In genomic region chr6:133796235-133796634, GRCh38 we compare ENCODE assay signal across 34 cellular contexts.
"Had no signal": no experiment of that assay in that cellular context is flagged by ENCODE, and none has a peak within 500 bp of the region (broad histone marks: within the 10 kb centered on the region; RNA-seq: fewer than 3 reads in every experiment).

No MANE protein-coding gene starts in this region.

- H3K36me3 ChIP-seq: MG63 had no signal

- DNase-seq: Karpas-422, Kasumi-1, MG63, MM.1S, MV-4-11, NCI-H1048, NCI-H1092, NCI-H1092 treated with DMSO at 0.1 percent for 48 hours, NCI-H1105, NCI-H1105 treated with DMSO at 0.1 percent for 48 hours, NCI-H1417, NCI-H1417 treated with DMSO at 0.1 percent for 48 hours, NCI-H1436, NCI-H1436 treated with DMSO at 0.1 percent for 48 hours, NCI-H146, NCI-H1694, NCI-H1694 treated with DMSO at 0.1 percent for 48 hours, NCI-H187, NCI-H187 treated with DMSO at 0.1 percent for 48 hours, NCI-H1930, NCI-H2029, NCI-H2029 treated with DMSO at 0.1 percent for 48 hours, NCI-H2081, NCI-H2081 treated with DMSO at 0.1 percent for 48 hours, NCI-H2107, NCI-H2171, NCI-H2171 treated with DMSO at 0.1 percent for 48 hours, NCI-H2227 treated with DMSO at 0.1 percent for 48 hours, NCI-H226, NCI-H345, NCI-H446, NCI-H446 treated with DMSO at 0.1 percent for 48 hours, NCI-H510A, NCI-H510A treated with DMSO at 0.1 percent for 48 hours had no signal

- H3K27me3 ChIP-seq: MG63 had no signal

- H3K4me3 ChIP-seq: MG63 had no signal
